8 cellular contexts compared by ENCODE assay signal in the genomic region with DNA sequence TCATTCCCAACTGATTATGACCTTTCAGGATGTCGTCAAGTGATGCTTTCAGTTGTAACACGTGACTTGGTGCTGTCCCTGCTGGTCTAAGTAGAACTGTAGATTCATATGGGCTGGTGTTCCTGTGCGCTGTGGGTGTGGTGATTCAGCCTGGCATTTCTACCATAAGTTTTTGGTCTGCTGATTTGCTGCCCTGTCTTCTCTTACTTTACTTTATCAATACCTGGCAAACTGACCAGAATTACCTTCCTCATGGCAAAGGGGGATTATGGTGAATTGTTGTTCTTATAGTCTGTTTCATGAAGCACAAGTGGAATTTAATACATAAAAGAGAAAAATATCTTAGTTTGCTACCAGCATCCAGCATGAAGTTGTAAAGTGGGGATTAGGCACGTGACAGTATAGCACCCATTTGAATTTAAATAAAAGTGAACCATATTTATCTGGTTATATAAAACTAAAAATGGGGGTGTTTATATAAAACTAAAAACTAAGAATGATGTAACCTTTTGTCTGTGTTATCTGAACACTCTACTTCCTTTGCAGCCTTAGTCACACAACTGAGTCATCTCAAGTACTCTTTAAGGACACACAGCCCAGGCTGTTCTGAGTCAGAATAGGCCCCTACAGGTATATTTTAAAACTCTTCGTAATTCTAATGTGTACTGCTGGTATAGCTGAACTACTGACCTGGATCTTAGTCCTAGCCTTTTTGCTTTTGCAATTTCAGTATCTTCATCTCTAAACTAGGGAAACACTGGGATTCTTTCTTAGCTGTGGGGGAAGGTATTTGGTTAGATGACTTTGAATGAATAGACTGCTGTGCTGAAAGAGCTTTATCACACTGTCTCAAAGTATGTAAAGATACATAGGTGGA. TPM values are rescaled to one million over a fixed set of nuclear protein-coding genes. Genes with fewer than 3 reads are reported as not detected.
DNase-seq lines count a peak whose midpoint lies in the region; ATAC-seq and TF ChIP-seq lines count a peak whose summit lies in the region.

No MANE protein-coding gene starts in this region.

- TF ChIP-seq CTCF in endothelial cell (IDR thresholded peaks at IDR 0.05; ENCODE audit: unreplicated experiment) (no peak), progenitor cell of endocrine pancreas (IDR thresholded peaks at IDR 0.05; ENCODE audit: unreplicated experiment) (no peak)

- DNase-seq in activated gamma-delta T cell treated with Interleukin-2 at 50 U/mL for 16 hours (peak; percentile 22), activated gamma-delta T cell (lab: John Stamatoyannopoulos, UW) (no peak), endothelial cell (ENCODE audit: low spot score) (no peak), progenitor cell of endocrine pancreas (ENCODE audit: low spot score, unreplicated experiment) (no peak), GDM1 (lab: John Stamatoyannopoulos, UW) (no peak), NCI-H774 (lab: John Stamatoyannopoulos, UW) (no peak)
- peak; percentile 51 for DNase-seq in activated CD4-positive, CD25-positive, alpha-beta regulatory T cell treated with anti-CD3 and anti-CD28 coated beads, Interleukin-2, amount 50 U/mL, for 72 hours

- H3K36me3 Mint-ChIP-seq in endothelial cell (ENCODE audit: low read depth, unreplicated experiment) (peaks cover 47% of the 10 kb centered on the region), progenitor cell of endocrine pancreas (ENCODE audit: insufficient read depth) (peaks cover 46% of the 10 kb centered on the region)

- peak overlapping the region; percentile 22 for H3K27ac Mint-ChIP-seq in endothelial cell (ENCODE audit: unreplicated experiment)
- H3K27ac Mint-ChIP-seq in progenitor cell of endocrine pancreas = peak overlapping the region; percentile 83

- H3K4me1 Mint-ChIP-seq in endothelial cell (ENCODE audit: unreplicated experiment) (no peaks in the 10 kb centered on the region), progenitor cell of endocrine pancreas (ENCODE audit: low read depth) (peaks cover 8% of the 10 kb centered on the region)

- H3K9me3 Mint-ChIP-seq in endothelial cell (ENCODE audit: unreplicated experiment) (no peaks in the 10 kb centered on the region), progenitor cell of endocrine pancreas (ENCODE audit: low read depth) (no peaks in the 10 kb centered on the region)

- ATAC-seq in HG03354 (IDR thresholded peaks at IDR 0.05; ENCODE audit: poor library complexity, severe bottlenecking, unreplicated experiment) = peak; percentile 74

- H3K4me3 Mint-ChIP-seq in endothelial cell (ENCODE audit: unreplicated experiment) (no peak overlapping the region), progenitor cell of endocrine pancreas (ENCODE audit: low read depth) (no peak overlapping the region)

- peaks cover 8% of the 10 kb centered on the region for H3K27me3 Mint-ChIP-seq in endothelial cell (ENCODE audit: unreplicated experiment)
- H3K27me3 Mint-ChIP-seq in progenitor cell of endocrine pancreas = no peaks in the 10 kb centered on the region

RNA-seq across cellular contexts. Expression of gene TTC19, which starts 28.3 kb away (rescaled TPM):
- total RNA-seq in endothelial cell (ENCODE audit: unreplicated experiment) (29.6 TPM), progenitor cell of endocrine pancreas (42.2 and 42.5 TPM in 2 replicates)

RNA-seq across cellular contexts. Expression of gene ZSWIM7, which starts 28.4 kb away (rescaled TPM):
- total RNA-seq in endothelial cell (ENCODE audit: unreplicated experiment) (39.4 TPM), progenitor cell of endocrine pancreas (27.9 and 35.4 TPM in 2 replicates)

Comparison
In these comparisons a context has a peak if more than half of its experiments do, and no peak if none do; other contexts are left out.
1. DNase-seq: peak in activated gamma-delta T cell treated with Interleukin-2 at 50 U/mL for 16 hours (single experiment) and activated CD4-positive, CD25-positive, alpha-beta regulatory T cell treated with anti-CD3 and anti-CD28 coated beads, Interleukin-2, amount 50 U/mL, for 72 hours (single experiment); none in activated gamma-delta T cell (single experiment), endothelial cell (single experiment), progenitor cell of endocrine pancreas (single experiment), GDM1 (single experiment) and NCI-H774 (single experiment).